ENCODE assay signal across 28 cellular contexts in the genomic region with DNA sequence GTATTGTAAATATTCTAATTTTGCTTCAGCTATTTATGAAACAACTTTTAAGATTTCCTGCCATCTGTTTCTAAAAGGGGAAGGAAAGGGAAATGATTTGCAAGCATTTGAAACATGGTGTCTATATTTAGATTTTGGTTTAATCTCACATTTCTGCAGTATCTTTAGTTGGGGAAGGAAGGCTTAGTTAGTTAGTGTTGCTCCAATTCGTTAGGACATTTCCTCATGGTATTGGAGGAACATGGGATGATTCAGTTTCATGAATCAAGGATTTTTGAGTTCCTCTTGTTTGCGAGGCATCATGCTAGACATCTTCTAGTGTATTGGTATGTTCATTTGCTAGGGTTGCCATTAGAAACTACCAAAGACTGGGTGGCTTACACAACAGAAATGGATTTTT. TPM values are rescaled to one million over a fixed set of nuclear protein-coding genes. Genes with fewer than 3 reads are reported as not detected.
DNase-seq lines count a peak whose midpoint lies in the region; ATAC-seq and TF ChIP-seq lines count a peak whose summit lies in the region.
"Had no signal": no experiment of that assay in that cellular context is flagged by ENCODE, and none has a peak within 500 bp of the region (broad histone marks: within the 10 kb centered on the region; RNA-seq: fewer than 3 reads in every experiment).

No MANE protein-coding gene starts in this region.

- H3K4me1 ChIP-seq in upper lobe of right lung, result peaks cover 8% of the 10 kb centered on the region
- no peaks in the 10 kb centered on the region for H3K4me1 ChIP-seq in ascending aorta
- H3K4me1 ChIP-seq in suprapubic skin, result no peaks in the 10 kb centered on the region
- H3K4me1 ChIP-seq: foreskin keratinocyte, pancreas had no signal

- no peak for DNase-seq in activated CD4-positive, alpha-beta T cell treated with anti-CD3 and anti-CD28 coated beads, Interleukin-2, amount 10 ng/mL, durations not matched to agents 7 days and 5 days
- DNase-seq in activated CD4-positive, alpha-beta T cell treated with anti-CD3 and anti-CD28 coated beads for 48 hours, result no peak
- peak; percentile 85 to 91 for DNase-seq in NOMO-1 (lab: John Stamatoyannopoulos, UW; ENCODE audit: unreplicated experiment in 2 of 2)
- DNase-seq in amniotic epithelial cell (ENCODE audit: low read depth), result peak; percentile 24
- DNase-seq in upper lobe of right lung, result no peak
- no peak for DNase-seq in ascending aorta (ENCODE audit: low spot score in 2 of 2)
- DNase-seq in suprapubic skin (ENCODE audit: low spot score in 2 of 2), result no peak
- DNase-seq: 8988T; activated CD4-positive, alpha-beta T cell treated with anti-CD3 and anti-CD28 coated beads, Interleukin-2, amount 50 U/mL, for 1 hour; activated CD8-positive, alpha-beta memory T cell treated with anti-CD3 and anti-CD28 coated beads, Interleukin-2, amount 50 U/mL, for 48 hours; activated effector memory CD4-positive, alpha-beta T cell treated with anti-CD3 and anti-CD28 coated beads, Interleukin-2, amount 50 U/mL, for 16 hours; amniotic stem cell; C1 segment of cervical spinal cord; caudate nucleus; DMS 273 treated with DMSO at 0.1 percent for 48 hours; foreskin keratinocyte; IMR-90; kidney; NCI-H1105; NCI-H524 treated with DMSO at 0.1 percent for 48 hours; pancreas; PC-3; right lobe of liver; SK-N-SH; stimulated activated naive CD4-positive, alpha-beta T cell treated with Interleukin-2 at 50 U/mL for 16 hours; tibial artery had no signal

- POLR2A ChIA-PET in activated CD4-positive, alpha-beta T cell treated with anti-CD3 and anti-CD28 coated beads, Interleukin-2, amount 10 ng/mL, durations not matched to agents 7 days and 5 days (lab: Charles Lee), result no interaction called here

- H3K9me3 Mint-ChIP-seq in activated CD4-positive, alpha-beta T cell treated with anti-CD3 and anti-CD28 coated beads, Interleukin-2, amount 10 ng/mL, durations not matched to agents 7 days and 5 days, result no peaks in the 10 kb centered on the region
- H3K9me3 Mint-ChIP-seq: natural killer cell treated with Interleukin-12 subunit alpha and Interleukin-12 subunit beta and Interleukin-15 and Interleukin-18, amount 100 ng/mL, for 72 hours had no signal

- H3K27ac ChIP-seq in upper lobe of right lung, result no peak overlapping the region
- no peak overlapping the region for H3K27ac ChIP-seq in ascending aorta
- no peak overlapping the region for H3K27ac ChIP-seq in suprapubic skin
- H3K27ac ChIP-seq: foreskin keratinocyte, pancreas, right lobe of liver, tibial artery had no signal

- CTCF ChIA-PET in activated CD4-positive, alpha-beta T cell treated with anti-CD3 and anti-CD28 coated beads, Interleukin-2, amount 10 ng/mL, durations not matched to agents 7 days and 5 days (lab: Charles Lee), result interaction anchor here (0.5 to 2.6 kb wide), 3 partner anchors 191 to 928 kb away, joined by 3 to 12 read pairs (median 3); no protein-coding TSS in a partner anchor

- H3K27me3 ChIP-seq in upper lobe of right lung, result no peaks in the 10 kb centered on the region
- H3K27me3 ChIP-seq in ascending aorta, result no peaks in the 10 kb centered on the region
- H3K27me3 ChIP-seq in suprapubic skin, result no peaks in the 10 kb centered on the region
- H3K27me3 ChIP-seq: pancreas, right lobe of liver, tibial artery had no signal

- intact Hi-C loops in upper lobe of right lung (cut with DNase I) (loop anchor here (5.0 kb wide), 1 partner anchor 209 kb away; no protein-coding TSS in a partner anchor), ascending aorta (cut with DNase I) (loop anchor here (5.0 kb wide), 3 partner anchors 74 to 224 kb away; a partner anchor contains a TSS)

- no peak overlapping the region for H3K4me3 Mint-ChIP-seq in activated CD4-positive, alpha-beta T cell treated with anti-CD3 and anti-CD28 coated beads, Interleukin-2, amount 10 ng/mL, durations not matched to agents 7 days and 5 days
- H3K4me3 Mint-ChIP-seq: natural killer cell treated with Interleukin-12 subunit alpha and Interleukin-12 subunit beta and Interleukin-15 and Interleukin-18, amount 100 ng/mL, for 72 hours had no signal

- no peaks in the 10 kb centered on the region for H3K36me3 Mint-ChIP-seq in activated CD4-positive, alpha-beta T cell treated with anti-CD3 and anti-CD28 coated beads, Interleukin-2, amount 10 ng/mL, durations not matched to agents 7 days and 5 days (ENCODE audit: low read depth)
- H3K36me3 Mint-ChIP-seq: natural killer cell treated with Interleukin-12 subunit alpha and Interleukin-12 subunit beta and Interleukin-15 and Interleukin-18, amount 100 ng/mL, for 72 hours had no signal

- H3K4me1 Mint-ChIP-seq in activated CD4-positive, alpha-beta T cell treated with anti-CD3 and anti-CD28 coated beads, Interleukin-2, amount 10 ng/mL, durations not matched to agents 7 days and 5 days, result peaks cover 15% of the 10 kb centered on the region

- H3K36me3 ChIP-seq in upper lobe of right lung, result no peaks in the 10 kb centered on the region
- H3K36me3 ChIP-seq in ascending aorta, result no peaks in the 10 kb centered on the region
- no peaks in the 10 kb centered on the region for H3K36me3 ChIP-seq in suprapubic skin
- H3K36me3 ChIP-seq: pancreas, right lobe of liver, tibial artery had no signal

- peak; percentile 68 for ATAC-seq in upper lobe of right lung
- ATAC-seq in GM21717 (IDR thresholded peaks at IDR 0.05; ENCODE audit: unreplicated experiment), result no peak
- ATAC-seq: foreskin keratinocyte; natural killer cell treated with Interleukin-12 subunit alpha and Interleukin-12 subunit beta and Interleukin-15 and Interleukin-18, amount 100 ng/mL, for 72 hours; PC-3; right lobe of liver had no signal

- TF ChIP-seq CTCF in upper lobe of right lung (IDR thresholded peaks at IDR 0.05) (no peak), ascending aorta (IDR thresholded peaks at IDR 0.05) (no peak), suprapubic skin (IDR thresholded peaks at IDR 0.05) (no peak)

- TF ChIP-seq POLR2A in suprapubic skin (IDR thresholded peaks at IDR 0.05), result no peak

- 69% methylated on average over 2 of the region's 2 CpGs for WGBS in suprapubic skin

- H3K9me3 ChIP-seq in upper lobe of right lung (no peaks in the 10 kb centered on the region), ascending aorta (peaks cover 0 to 2% of the 10 kb centered on the region in 2 donors), suprapubic skin (no peaks in the 10 kb centered on the region)
- H3K9me3 ChIP-seq: pancreas, right lobe of liver, SK-N-SH, tibial artery had no signal

- no peak overlapping the region for H3K4me3 ChIP-seq in upper lobe of right lung
- no peak overlapping the region for H3K4me3 ChIP-seq in ascending aorta
- H3K4me3 ChIP-seq in suprapubic skin, result no peak overlapping the region
- H3K4me3 ChIP-seq: pancreas, right lobe of liver, tibial artery had no signal

- peaks cover 19% of the 10 kb centered on the region for H3K27me3 Mint-ChIP-seq in activated CD4-positive, alpha-beta T cell treated with anti-CD3 and anti-CD28 coated beads, Interleukin-2, amount 10 ng/mL, durations not matched to agents 7 days and 5 days

- peak overlapping the region; percentile 11 for H3K27ac Mint-ChIP-seq in activated CD4-positive, alpha-beta T cell treated with anti-CD3 and anti-CD28 coated beads, Interleukin-2, amount 10 ng/mL, durations not matched to agents 7 days and 5 days
- H3K27ac Mint-ChIP-seq: natural killer cell treated with Interleukin-12 subunit alpha and Interleukin-12 subunit beta and Interleukin-15 and Interleukin-18, amount 100 ng/mL, for 72 hours had no signal

- TF ChIP-seq EP300 in suprapubic skin (IDR thresholded peaks at IDR 0.05), result no peak

RNA-seq across cellular contexts. Expression of a gene that starts 20.5 kb away (rescaled TPM):
- 1 to 10 TPM; 7.0 to 8.1 TPM for total RNA-seq in activated CD4-positive, alpha-beta T cell treated with anti-CD3 and anti-CD28 coated beads, Interleukin-2, amount 10 ng/mL, durations not matched to agents 7 days and 5 days
- total RNA-seq in upper lobe of right lung (26.5 TPM), ascending aorta (15.4 TPM), suprapubic skin (10 to 100 TPM in 2 of 4 donors, 1 to 10 TPM in 2; 7.0 to 10.9 (median 10.0) TPM)

Comparison
In these comparisons a context has a peak if more than half of its experiments do, and no peak if none do; other contexts are left out.
1. DNase-seq: peak in NOMO-1 (2 of 2) and amniotic epithelial cell (single experiment); none in activated CD4-positive, alpha-beta T cell treated with anti-CD3 and anti-CD28 coated beads, Interleukin-2, amount 10 ng/mL, durations not matched to agents 7 days and 5 days (single experiment), activated CD4-positive, alpha-beta T cell treated with anti-CD3 and anti-CD28 coated beads for 48 hours (single experiment), upper lobe of right lung (single experiment), ascending aorta (0 of 2) and suprapubic skin (0 of 2).